ENCODE assay signal across 1 cellular context in the genomic region with DNA sequence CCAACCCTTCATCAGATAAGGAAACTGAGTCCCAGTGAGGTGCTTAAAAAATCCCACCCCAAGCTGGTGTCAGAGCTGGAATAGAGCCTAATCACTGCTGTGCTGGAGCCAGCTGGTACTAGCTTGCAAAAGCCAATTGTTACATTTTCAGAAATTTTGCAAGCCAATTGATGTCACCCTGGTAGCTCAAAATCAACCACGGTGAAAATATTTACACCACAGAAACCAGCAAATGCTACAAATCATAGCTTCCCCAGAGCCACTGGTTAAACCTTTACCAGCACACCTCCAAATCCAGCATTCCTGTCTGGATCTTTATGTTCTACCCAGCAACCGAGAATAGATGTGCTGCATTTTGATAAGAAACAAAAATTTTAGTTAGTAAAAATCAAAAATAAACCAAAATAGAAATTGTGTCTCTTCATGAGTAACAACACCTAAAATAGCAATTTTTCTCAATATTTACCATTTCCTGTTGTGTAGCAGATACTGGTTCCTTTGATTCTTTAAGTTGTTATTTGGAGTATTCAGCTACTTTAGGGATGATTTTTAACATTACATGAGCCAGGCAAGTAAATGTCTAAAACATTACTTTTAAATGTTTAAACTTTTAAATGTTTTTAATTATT.
TF ChIP-seq lines count a peak whose summit lies in the region.

No MANE protein-coding gene starts in this region.

TF ChIP-seq in HCT116, 20 proteins besides CTCF, POLR2A, EP300 and RAD21 (continued from another document):
- TF ChIP-seq, protein P1, sequence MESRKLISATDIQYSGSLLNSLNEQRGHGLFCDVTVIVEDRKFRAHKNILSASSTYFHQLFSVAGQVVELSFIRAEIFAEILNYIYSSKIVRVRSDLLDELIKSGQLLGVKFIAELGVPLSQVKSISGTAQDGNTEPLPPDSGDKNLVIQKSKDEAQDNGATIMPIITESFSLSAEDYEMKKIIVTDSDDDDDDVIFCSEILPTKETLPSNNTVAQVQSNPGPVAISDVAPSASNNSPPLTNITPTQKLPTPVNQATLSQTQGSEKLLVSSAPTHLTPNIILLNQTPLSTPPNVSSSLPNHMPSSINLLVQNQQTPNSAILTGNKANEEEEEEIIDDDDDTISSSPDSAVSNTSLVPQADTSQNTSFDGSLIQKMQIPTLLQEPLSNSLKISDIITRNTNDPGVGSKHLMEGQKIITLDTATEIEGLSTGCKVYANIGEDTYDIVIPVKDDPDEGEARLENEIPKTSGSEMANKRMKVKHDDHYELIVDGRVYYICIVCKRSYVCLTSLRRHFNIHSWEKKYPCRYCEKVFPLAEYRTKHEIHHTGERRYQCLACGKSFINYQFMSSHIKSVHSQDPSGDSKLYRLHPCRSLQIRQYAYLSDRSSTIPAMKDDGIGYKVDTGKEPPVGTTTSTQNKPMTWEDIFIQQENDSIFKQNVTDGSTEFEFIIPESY (IDR thresholded peaks at IDR 0.05; ENCODE audit: extremely low read depth, insufficient replicate concordance, low read length): no peak
